ENCODE assay signal across 26 cellular contexts in genomic region chr14:46818147-46818546, GRCh38.
DNase-seq lines count a peak whose midpoint lies in the region; ATAC-seq and TF ChIP-seq lines count a peak whose summit lies in the region.
"Had no signal": no experiment of that assay in that cellular context is flagged by ENCODE, and none has a peak within 500 bp of the region (broad histone marks: within the 10 kb centered on the region; RNA-seq: fewer than 3 reads in every experiment).

No MANE protein-coding gene starts in this region.

- peaks cover 8% of the 10 kb centered on the region for H3K4me1 Mint-ChIP-seq in glutamatergic neuron (ENCODE audit: low read depth, unreplicated experiment)
- no peaks in the 10 kb centered on the region for H3K4me1 Mint-ChIP-seq in naive thymus-derived CD8-positive, alpha-beta T cell
- H3K4me1 Mint-ChIP-seq: activated naive CD8-positive, alpha-beta T cell treated with anti-CD3 and anti-CD28 coated beads for 36 hours; B cell had no signal

- intact Hi-C loops in left lung (cut with DNase I): no loop called here

- H3K4me3 Mint-ChIP-seq in glutamatergic neuron (ENCODE audit: unreplicated experiment): no peak overlapping the region
- H3K4me3 Mint-ChIP-seq in naive thymus-derived CD8-positive, alpha-beta T cell: no peak overlapping the region
- H3K4me3 Mint-ChIP-seq: activated naive CD8-positive, alpha-beta T cell treated with anti-CD3 and anti-CD28 coated beads for 36 hours; B cell; CD8-positive, alpha-beta T cell had no signal

- H3K9me3 ChIP-seq in left lung: peaks cover 0 to 9% of the 10 kb centered on the region in 2 donors
- H3K9me3 ChIP-seq: colonic mucosa, psoas muscle, SK-N-SH, suprapubic skin, upper lobe of right lung had no signal

- POLR2A ChIA-PET in naive thymus-derived CD8-positive, alpha-beta T cell (lab: Charles Lee): no interaction called here

- ATAC-seq in left lung: no peak
- no peak for ATAC-seq in naive thymus-derived CD8-positive, alpha-beta T cell
- ATAC-seq: CD8-positive, alpha-beta T cell; K562; psoas muscle; upper lobe of right lung had no signal

- no peak overlapping the region for H3K4me3 ChIP-seq in left lung
- H3K4me3 ChIP-seq: cardiac muscle cell, colonic mucosa, K562, left ventricle myocardium inferior, psoas muscle, suprapubic skin, upper lobe of right lung had no signal

- H3K36me3 ChIP-seq in left lung: no peaks in the 10 kb centered on the region
- H3K36me3 ChIP-seq: cardiac muscle cell, colonic mucosa, left ventricle myocardium inferior, suprapubic skin, upper lobe of right lung had no signal

- H3K27me3 ChIP-seq in left lung: no peaks in the 10 kb centered on the region
- H3K27me3 ChIP-seq: cardiac muscle cell, colonic mucosa, suprapubic skin, upper lobe of right lung had no signal

- DNase-seq in COR-L47 (lab: John Stamatoyannopoulos, UW) (peak; percentile 63), NCI-H1417 (lab: John Stamatoyannopoulos, UW) (peak; percentile 81 to 96 (median 93)), NCI-H345 (lab: John Stamatoyannopoulos, UW) (peak; percentile 76), glutamatergic neuron (no peak), NOMO-1 treated with dmso at 0.1 percent for 144 hours (lab: John Stamatoyannopoulos, UW; ENCODE audit: unreplicated experiment) (no peak), left lung (no peak)
- DNase-seq in naive thymus-derived CD8-positive, alpha-beta T cell: no peak
- no peak for DNase-seq in activated CD4-positive, alpha-beta T cell treated with anti-CD3 and anti-CD28 coated beads, Interleukin-2, amount 50 U/mL, for 48 hours
- DNase-seq: activated effector memory CD4-positive, alpha-beta T cell treated with anti-CD3 and anti-CD28 coated beads, Interleukin-2, amount 50 U/mL, for 16 hours; activated naive CD8-positive, alpha-beta T cell treated with anti-CD3 and anti-CD28 coated beads for 36 hours; aorta; CD8-positive, alpha-beta T cell; colonic mucosa; DMS153; effector CD8-positive, alpha-beta T cell; head of caudate nucleus; left ventricle myocardium inferior; NCI-H2171; psoas muscle; SK-N-SH; stimulated activated naive CD4-positive, alpha-beta T cell; upper lobe of right lung had no signal

- TF ChIP-seq CTCF in glutamatergic neuron (IDR thresholded peaks at IDR 0.05; ENCODE audit: partially characterized antibody, unreplicated experiment) (no peak), left lung (IDR thresholded peaks at IDR 0.05) (no peak)

- H3K27me3 Mint-ChIP-seq in glutamatergic neuron (ENCODE audit: unreplicated experiment): no peaks in the 10 kb centered on the region
- no peaks in the 10 kb centered on the region for H3K27me3 Mint-ChIP-seq in naive thymus-derived CD8-positive, alpha-beta T cell
- H3K27me3 Mint-ChIP-seq: activated naive CD8-positive, alpha-beta T cell treated with anti-CD3 and anti-CD28 coated beads for 36 hours; B cell had no signal

- no peak overlapping the region for H3K27ac ChIP-seq in left lung
- H3K27ac ChIP-seq: cardiac muscle cell, colonic mucosa, left ventricle myocardium inferior, psoas muscle, suprapubic skin, upper lobe of right lung had no signal

- peak overlapping the region; percentile 78 for H3K27ac Mint-ChIP-seq in glutamatergic neuron (ENCODE audit: unreplicated experiment)
- no peak overlapping the region for H3K27ac Mint-ChIP-seq in naive thymus-derived CD8-positive, alpha-beta T cell
- H3K27ac Mint-ChIP-seq: activated naive CD8-positive, alpha-beta T cell treated with anti-CD3 and anti-CD28 coated beads for 36 hours; B cell; CD8-positive, alpha-beta T cell had no signal

- H3K9me3 Mint-ChIP-seq in glutamatergic neuron (ENCODE audit: unreplicated experiment): no peaks in the 10 kb centered on the region
- H3K9me3 Mint-ChIP-seq in naive thymus-derived CD8-positive, alpha-beta T cell: peaks cover 0 to 20% (median 6%) of the 10 kb centered on the region in 9 donors

- H3K4me1 ChIP-seq in left lung: no peaks in the 10 kb centered on the region
- H3K4me1 ChIP-seq: colonic mucosa, left ventricle myocardium inferior, psoas muscle, suprapubic skin, upper lobe of right lung had no signal

- H3K36me3 Mint-ChIP-seq in glutamatergic neuron (ENCODE audit: unreplicated experiment): no peaks in the 10 kb centered on the region
- no peaks in the 10 kb centered on the region for H3K36me3 Mint-ChIP-seq in naive thymus-derived CD8-positive, alpha-beta T cell
- H3K36me3 Mint-ChIP-seq: activated naive CD8-positive, alpha-beta T cell treated with anti-CD3 and anti-CD28 coated beads for 36 hours; CD8-positive, alpha-beta T cell had no signal

Comparison
In these comparisons a context has a peak if more than half of its experiments do, and no peak if none do; other contexts are left out.
1. DNase-seq: peak in COR-L47 (single experiment), NCI-H1417 (3 of 3) and NCI-H345 (single experiment); none in glutamatergic neuron (single experiment), NOMO-1 treated with dmso at 0.1 percent for 144 hours (single experiment), left lung (0 of 2), naive thymus-derived CD8-positive, alpha-beta T cell (0 of 10) and activated CD4-positive, alpha-beta T cell treated with anti-CD3 and anti-CD28 coated beads, Interleukin-2, amount 50 U/mL, for 48 hours (0 of 2).